Comparison of ENCODE assay signal across 8 cellular contexts in genomic region chr21:36260030-36260787, GRCh38. TPM values are rescaled to one million over a fixed set of nuclear protein-coding genes. Genes with fewer than 3 reads are reported as not detected.
DNase-seq lines count a peak whose midpoint lies in the region; ATAC-seq and TF ChIP-seq lines count a peak whose summit lies in the region.

No MANE protein-coding gene starts in this region.

- H3K9me3 ChIP-seq in skeletal muscle tissue (ENCODE audit: control insufficient read depth in 3 of 3, low read length in 3 of 3) = no peaks in the 10 kb centered on the region

- peak; percentile 45 for TF ChIP-seq CTCF in LNCaP clone FGC (IDR thresholded peaks at IDR 0.05; ENCODE audit: control insufficient read depth, extremely low read depth, insufficient read depth)

- peaks cover 2 to 4% (median 2%) of the 10 kb centered on the region in 3 donors for H3K4me1 ChIP-seq in skeletal muscle tissue (ENCODE audit: control insufficient read depth in 3 of 3, insufficient read depth in 3 of 3, low read length in 3 of 3)

- peak overlapping the region; percentile 60 for H3K27ac ChIP-seq in skeletal muscle tissue (ENCODE audit: low read depth, low read length)

- peak overlapping the region; percentile 46 to 60 (median 52) for H3K9ac ChIP-seq in skeletal muscle tissue (ENCODE audit: low read depth in 1 of 3, low read length in 3 of 3)

- ATAC-seq in GM19324 (IDR thresholded peaks at IDR 0.05; ENCODE audit: low FRiP score, unreplicated experiment) = no peak

- H3K36me3 ChIP-seq in skeletal muscle tissue (ENCODE audit: control insufficient read depth in 3 of 3, insufficient read depth in 3 of 3, low read length in 3 of 3) = peaks cover 15 to 26% (median 18%) of the 10 kb centered on the region in 3 donors

- peak; percentile 5 to 8 for DNase-seq in stimulated activated CD4-positive, alpha-beta T cell treated with anti-CD3 and anti-CD28 coated beads, Interleukin-1b, Interleukin-23, amount 100 ng/mL, for 1 hour (ENCODE audit: low read depth in 2 of 2)
- DNase-seq in stimulated activated CD4-positive, alpha-beta T cell treated with anti-CD3 and anti-CD28 coated beads, Interleukin-12 subunit alpha, Interleukin-12 subunit beta, amount 100 ng/mL, for 4 hours = no peak
- no peak for DNase-seq in LNCaP clone FGC (ENCODE audit: low read depth)
- DNase-seq in SKM-1 (lab: John Stamatoyannopoulos, UW; ENCODE audit: unreplicated experiment) = peak; percentile 60
- peak; percentile 27 for DNase-seq in brain pericyte (ENCODE audit: low read depth, low spot score)
- peak; percentile 61 for DNase-seq in iPS-NIHi7 (ENCODE audit: extremely low spot score)

- H3K4me3 ChIP-seq in LNCaP clone FGC (ENCODE audit: low read depth, low read length) (peak overlapping the region; percentile 32), skeletal muscle tissue (ENCODE audit: low read length in 3 of 3) (peak overlapping the region; percentile 66 to 94 (median 76))

- H3K27me3 ChIP-seq in skeletal muscle tissue (ENCODE audit: control insufficient read depth in 3 of 3, insufficient read depth in 3 of 3, low read length in 3 of 3) = no peaks in the 10 kb centered on the region

RNA-seq across cellular contexts. Expression of gene MORC3, which starts 59.8 kb away (rescaled TPM):
- 104 TPM for total RNA-seq in skeletal muscle tissue

Comparison
In these comparisons a context has a peak if more than half of its experiments do, and no peak if none do; other contexts are left out.
1. DNase-seq: peak in stimulated activated CD4-positive, alpha-beta T cell treated with anti-CD3 and anti-CD28 coated beads, Interleukin-1b, Interleukin-23, amount 100 ng/mL, for 1 hour (2 of 2), SKM-1 (single experiment), brain pericyte (single experiment) and iPS-NIHi7 (single experiment); none in stimulated activated CD4-positive, alpha-beta T cell treated with anti-CD3 and anti-CD28 coated beads, Interleukin-12 subunit alpha, Interleukin-12 subunit beta, amount 100 ng/mL, for 4 hours (single experiment) and LNCaP clone FGC (single experiment).